In genomic region chr7:26381476-26382175, GRCh38 we compare ENCODE assay signal across 13 cellular contexts.
"Had no signal": no experiment of that assay in that cellular context is flagged by ENCODE, and none has a peak within 500 bp of the region (broad histone marks: within the 10 kb centered on the region; RNA-seq: fewer than 3 reads in every experiment).

No MANE protein-coding gene starts in this region.

- FAIRE-seq: colon, endothelial cell of umbilical vein, pancreas had no signal

- H3K4me3 ChIP-seq: lung, pancreas, skin epidermis, uterus had no signal

- H3K27ac Mint-ChIP-seq: activated CD4-positive, alpha-beta memory T cell treated with anti-CD3 and anti-CD28 coated beads, Interleukin-2, amount 10 ng/mL, durations not matched to agents 7 days and 5 days; activated naive CD4-positive, alpha-beta T cell treated with anti-CD3 and anti-CD28 coated beads for 36 hours; naive thymus-derived CD4-positive, alpha-beta T cell had no signal

- H3K4me1 ChIP-seq: foreskin keratinocyte, pancreas had no signal

- ATAC-seq: foreskin keratinocyte; left cardiac atrium; naive thymus-derived CD4-positive, alpha-beta T cell; pancreas had no signal

- H3K9me3 Mint-ChIP-seq: activated CD4-positive, alpha-beta memory T cell treated with anti-CD3 and anti-CD28 coated beads, Interleukin-2, amount 10 ng/mL, durations not matched to agents 7 days and 5 days; activated naive CD4-positive, alpha-beta T cell treated with anti-CD3 and anti-CD28 coated beads for 36 hours; naive thymus-derived CD4-positive, alpha-beta T cell had no signal

- H3K27ac ChIP-seq: foreskin keratinocyte, pancreas, skin epidermis, uterus had no signal

- DNase-seq: activated CD4-positive, alpha-beta memory T cell treated with anti-CD3 and anti-CD28 coated beads, Interleukin-2, amount 10 ng/mL, durations not matched to agents 7 days and 5 days; activated CD4-positive, CD25-positive, alpha-beta regulatory T cell; activated naive CD4-positive, alpha-beta T cell treated with anti-CD3 and anti-CD28 coated beads for 36 hours; foreskin keratinocyte; left cardiac atrium; naive thymus-derived CD4-positive, alpha-beta T cell; pancreas; retina; uterus had no signal

- H3K27me3 ChIP-seq: pancreas had no signal

- H3K9me3 ChIP-seq: pancreas, uterus had no signal

- H3K36me3 Mint-ChIP-seq: naive thymus-derived CD4-positive, alpha-beta T cell had no signal

- H3K36me3 ChIP-seq: pancreas, uterus had no signal

- H3K4me3 Mint-ChIP-seq: activated CD4-positive, alpha-beta memory T cell treated with anti-CD3 and anti-CD28 coated beads, Interleukin-2, amount 10 ng/mL, durations not matched to agents 7 days and 5 days; activated naive CD4-positive, alpha-beta T cell treated with anti-CD3 and anti-CD28 coated beads for 36 hours; naive thymus-derived CD4-positive, alpha-beta T cell had no signal
